Comparison of ENCODE assay signal across 8 cellular contexts in genomic region chr4:169272265-169272886, GRCh38. TPM values are rescaled to one million over a fixed set of nuclear protein-coding genes. Genes with fewer than 3 reads are reported as not detected.
DNase-seq lines count a peak whose midpoint lies in the region; ATAC-seq and TF ChIP-seq lines count a peak whose summit lies in the region.

No MANE protein-coding gene starts in this region.

- no peaks in the 10 kb centered on the region for H4K20me1 ChIP-seq in mammary epithelial cell (ENCODE audit: insufficient read depth, low read length)

- H3K27ac ChIP-seq in mammary epithelial cell (ENCODE audit: insufficient read depth, low read depth, low read length): no peak overlapping the region
- H3K27ac ChIP-seq in trophoblast cell (ENCODE audit: low read depth, low read length): peak overlapping the region; percentile 82

- H3K36me3 ChIP-seq in mammary epithelial cell (ENCODE audit: insufficient read depth, low read length) (no peaks in the 10 kb centered on the region), trophoblast cell (ENCODE audit: control insufficient read depth in 1 of 2, insufficient read depth in 2 of 2, low read length in 2 of 2) (peaks cover 2% of the 10 kb centered on the region in 2 experiments)

- no peak overlapping the region for H3K18ac ChIP-seq in trophoblast cell (ENCODE audit: low read length)

- WGBS in mammary epithelial cell (ENCODE audit: low coverage, missing lambda C conversion rate): 33% methylated on average over 3 of the region's 3 CpGs
- no CpG with 5 or more reads among the region's 3 CpGs for WGBS in trophoblast cell (ENCODE audit: extremely low coverage, insufficient coverage, insufficient read length)

- no peak overlapping the region for H3K4me3 Mint-ChIP-seq in CD14-positive monocyte

- no peak for TF ChIP-seq CTCF in GM12865 (IDR thresholded peaks at IDR 0.05; ENCODE audit: insufficient read depth, low read depth, low read length, missing control alignments)
- no peak for TF ChIP-seq CTCF in mammary epithelial cell (conservative IDR thresholded peaks at IDR 0.05 in 1 of 2, IDR thresholded peaks at IDR 0.05 in 1 of 2; ENCODE audit: extremely low read depth in 1 of 2, insufficient read depth in 1 of 2, low read depth in 1 of 2, low read length in 2 of 2)
- no peak for TF ChIP-seq CTCF in CD14-positive monocyte (IDR thresholded peaks at IDR 0.05)

- H4K91ac ChIP-seq in trophoblast cell (ENCODE audit: low read depth, low read length): no peak overlapping the region

- H3K27ac Mint-ChIP-seq in CD14-positive monocyte: peak overlapping the region in 1 of 7 donors; percentile 51

- H3K4me1 ChIP-seq in mammary epithelial cell (ENCODE audit: insufficient read depth, low read length): peaks cover 17% of the 10 kb centered on the region
- peaks cover 9 to 18% of the 10 kb centered on the region in 2 experiments for H3K4me1 ChIP-seq in trophoblast cell (ENCODE audit: control insufficient read depth in 1 of 2, insufficient read depth in 2 of 2, low read length in 2 of 2)

- peaks cover 0 to 9% (median 1%) of the 10 kb centered on the region in 3 donors for H3K27me3 Mint-ChIP-seq in CD14-positive monocyte (ENCODE audit: low read depth in 3 of 3)

- no peak overlapping the region for H3K23ac ChIP-seq in trophoblast cell (ENCODE audit: low read length)

- no peak overlapping the region for H2BK5ac ChIP-seq in trophoblast cell (ENCODE audit: low read depth, low read length, poor library complexity)

- no TSS peak for BruUV-seq in mammary epithelial cell (replicated peaks; lab: Mats Ljungman, UMichigan)

- DNase-seq in GM12865 (ENCODE audit: low read depth) (peak; percentile 48), mammary epithelial cell (peak; percentile 40), trophoblast cell (peak; percentile 52 to 95), AML-193 (lab: John Stamatoyannopoulos, UW) (no peak), CD14-positive monocyte (ENCODE audit: low spot score) (no peak)
- DNase-seq in stimulated activated naive CD4-positive, alpha-beta T cell (lab: John Stamatoyannopoulos, UW): no peak

- H3K79me2 ChIP-seq in mammary epithelial cell (ENCODE audit: insufficient read depth, low read length): peaks cover 33% of the 10 kb centered on the region
- H3K79me2 ChIP-seq in trophoblast cell (ENCODE audit: control insufficient read depth, insufficient read depth, low read length, poor library complexity): peaks cover 18% of the 10 kb centered on the region

- no peak overlapping the region for H3K9ac ChIP-seq in mammary epithelial cell (ENCODE audit: insufficient read depth, low read length)
- H3K9ac ChIP-seq in trophoblast cell (ENCODE audit: low read length): no peak overlapping the region

- H3K4me2 ChIP-seq in mammary epithelial cell (ENCODE audit: insufficient read depth, low read depth, low read length) (peak overlapping the region; percentile 95), trophoblast cell (ENCODE audit: low read length) (peak overlapping the region; percentile 82)

- peak overlapping the region; percentile 78 for H2BK12ac ChIP-seq in trophoblast cell (ENCODE audit: low read length)

- in situ Hi-C loops in mammary epithelial cell (cut with MboI; ENCODE audit: low sequenced_read_pairs in 2 of 2): loop anchor here in 1 of 2 donors (25.0 kb wide), 2 partner anchors 110 to 260 kb away; partner anchors contain the start of gene CBR4

- peaks cover 46% of the 10 kb centered on the region for H3K4me1 Mint-ChIP-seq in CD14-positive monocyte

- CTCF ChIA-PET in mammary epithelial cell (lab: Charles Lee; ENCODE audit: low non-redundant PET): no interaction called here

- H2AK5ac ChIP-seq in trophoblast cell (ENCODE audit: low read length): no peak overlapping the region

- H3K79me1 ChIP-seq in trophoblast cell (ENCODE audit: low read length): peaks cover 20% of the 10 kb centered on the region

- H3K4ac ChIP-seq in trophoblast cell (ENCODE audit: low read depth, low read length): no peak overlapping the region

- no peaks in the 10 kb centered on the region for H3K36me3 Mint-ChIP-seq in CD14-positive monocyte

- H3K9me3 ChIP-seq in mammary epithelial cell (replicated peaks; ENCODE audit: insufficient read depth, low read length) (no peaks in the 10 kb centered on the region), trophoblast cell (ENCODE audit: insufficient read depth, low read depth, low read length) (no peaks in the 10 kb centered on the region)

- peak overlapping the region; percentile 63 for H2BK120ac ChIP-seq in trophoblast cell (ENCODE audit: insufficient read depth, low read length, poor library complexity)

- H3K27me3 ChIP-seq in mammary epithelial cell (ENCODE audit: insufficient read depth, low read length) (no peaks in the 10 kb centered on the region), trophoblast cell (ENCODE audit: insufficient read depth, low read length) (no peaks in the 10 kb centered on the region)

- intact Hi-C loops in mammary epithelial cell (cut with micrococcal nuclease): loop anchor here (5.0 kb wide), 2 partner anchors 125 to 140 kb away; no protein-coding TSS in a partner anchor
- intact Hi-C loops in CD14-positive monocyte (cut with micrococcal nuclease): no loop called here

- no peak overlapping the region for H3K14ac ChIP-seq in trophoblast cell (ENCODE audit: low read length)

- H4K8ac ChIP-seq in trophoblast cell (ENCODE audit: low read depth, low read length): no peak overlapping the region

- H3K9me3 Mint-ChIP-seq in CD14-positive monocyte: no peaks in the 10 kb centered on the region

- H2AFZ ChIP-seq in mammary epithelial cell (ENCODE audit: low read depth, low read length) (peak overlapping the region; percentile 9), trophoblast cell (ENCODE audit: insufficient read depth, low read length, poor library complexity) (no peak overlapping the region)

- H3K4me3 ChIP-seq in GM12865 (ENCODE audit: low read depth, low read length): no peak overlapping the region
- H3K4me3 ChIP-seq in mammary epithelial cell (replicated peaks in 1 of 3; ENCODE audit: insufficient read depth in 1 of 3, low read depth in 2 of 3, low read length in 3 of 3): no peak overlapping the region
- no peak overlapping the region for H3K4me3 ChIP-seq in trophoblast cell (ENCODE audit: low read depth, low read length)

- ATAC-seq in HG03565 (IDR thresholded peaks at IDR 0.05; ENCODE audit: unreplicated experiment): peak; percentile 30
- no peak for ATAC-seq in activated CD4-positive, CD25-positive, alpha-beta regulatory T cell treated with anti-CD3 and anti-CD28 coated beads, Interleukin-2, amount 50 U/mL, for 24 hours

- dilution Hi-C loops in mammary epithelial cell (cut with HindIII; ENCODE audit: low sequenced_read_pairs): no loop called here

- H4K12ac ChIP-seq in trophoblast cell (ENCODE audit: low read depth, low read length): no peak overlapping the region

RNA-seq across cellular contexts. Expression of gene SH3RF1, which starts 1.6 kb away (rescaled TPM):
- total RNA-seq in mammary epithelial cell: 10 to 100 TPM; 30.8 to 38.2 TPM
- polyA plus RNA-seq in mammary epithelial cell (16.6 TPM), CD14-positive monocyte (1 to 10 TPM; 3.1 to 4.7 TPM)
- 79.5 TPM for polyA minus RNA-seq in mammary epithelial cell
- 13.7 and 14.0 TPM in 2 replicates for polyA plus RNA-seq in trophoblast cell (2013)

Comparison
In these comparisons a context has a peak if more than half of its experiments do, and no peak if none do; other contexts are left out.
1. DNase-seq: peak in GM12865 (single experiment), mammary epithelial cell (single experiment) and trophoblast cell (2 of 2); none in AML-193 (0 of 2), stimulated activated naive CD4-positive, alpha-beta T cell (0 of 6) and CD14-positive monocyte (single experiment).